In the genomic region with DNA sequence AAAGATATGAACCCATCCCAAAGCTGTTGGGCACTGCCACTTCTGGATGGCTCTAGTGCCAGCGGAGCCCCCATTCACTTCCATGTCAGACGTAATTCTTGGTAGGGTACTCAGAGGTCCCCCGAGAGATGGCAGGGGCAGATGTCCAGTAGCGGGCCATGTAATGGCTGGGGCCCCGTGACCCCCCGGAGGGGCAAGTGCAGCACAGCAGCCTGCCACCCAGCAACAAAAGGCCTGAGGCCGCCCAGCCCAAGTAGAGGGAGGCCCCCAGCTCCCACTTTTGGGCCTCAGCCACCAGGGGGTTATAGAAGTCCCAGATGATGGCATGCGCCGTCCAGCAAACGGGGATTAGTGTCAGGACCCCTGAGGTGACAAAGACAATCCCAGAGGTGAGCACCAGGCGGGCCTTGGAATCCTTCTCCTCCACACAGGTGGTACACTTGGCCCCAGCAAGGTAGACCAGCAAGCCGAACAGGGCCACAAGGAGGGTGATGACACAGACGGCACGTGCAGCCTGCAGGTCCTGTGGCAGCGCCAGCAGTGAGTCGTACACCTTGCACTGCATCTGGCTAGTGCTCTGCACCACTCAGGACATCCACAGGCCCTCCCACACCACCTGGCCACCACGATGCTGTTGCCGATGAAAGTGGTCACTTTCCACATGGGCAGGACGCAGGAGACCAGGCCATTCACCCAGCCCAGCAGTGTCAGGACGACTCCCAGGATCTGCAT, we compare ENCODE assay signal across 1 cellular context.
TF ChIP-seq lines count a peak whose summit lies in the region.

No MANE protein-coding gene starts in this region.

TF ChIP-seq in WTC11, 78 proteins besides CTCF, POLR2A, EP300 and RAD21:
- 0 out of 2 replicates have a peak, but pooled peaks have one; percentile 18 for TF ChIP-seq ZNF423 (CRISPR knock-in tag; IDR thresholded peaks at IDR 0.05)
